9 cellular contexts compared by ENCODE assay signal in the genomic region with DNA sequence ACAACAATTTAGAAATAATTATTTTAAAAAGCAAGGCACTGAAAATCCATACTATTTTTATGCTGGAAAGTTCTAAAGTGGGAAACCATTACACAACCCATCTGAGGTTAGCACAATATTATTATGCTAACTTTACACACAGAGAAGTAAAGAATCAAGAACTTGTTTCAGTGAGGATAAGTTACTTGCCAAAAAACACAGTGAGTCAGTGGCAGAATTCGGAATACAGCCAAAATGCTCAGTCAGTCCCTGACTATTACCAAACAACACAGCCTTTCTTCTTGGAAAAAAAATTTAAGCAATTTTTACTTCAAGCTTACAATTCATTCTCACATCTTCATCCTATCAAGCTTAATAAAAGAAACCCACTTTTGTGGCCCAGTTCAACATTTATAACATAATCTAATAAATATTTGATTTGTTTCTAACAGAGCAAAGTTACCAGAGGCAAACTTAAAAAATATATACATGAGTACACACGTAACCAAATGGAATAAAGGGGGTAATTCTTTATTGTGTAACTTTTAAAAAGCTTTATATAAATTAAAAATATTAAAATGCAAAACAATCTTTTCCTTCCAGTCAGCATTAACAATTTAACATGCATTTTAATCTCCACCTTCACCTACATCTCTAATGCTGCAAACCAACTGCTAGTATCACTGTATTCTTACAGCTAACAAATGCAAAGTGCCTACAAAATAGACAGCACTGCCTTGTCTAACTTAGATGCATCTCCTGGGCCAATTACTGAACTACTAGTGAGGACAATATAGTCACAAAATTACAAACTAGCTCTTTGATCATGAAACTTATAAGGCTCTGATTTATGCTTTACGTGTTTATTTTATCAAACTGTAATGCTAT. TPM values are rescaled to one million over a fixed set of nuclear protein-coding genes. Genes with fewer than 3 reads are reported as not detected.
A peak's percentile ranks its signal among the peaks of the same experiment; 100 is the strongest.
DNase-seq lines count a peak whose midpoint lies in the region; ATAC-seq and TF ChIP-seq lines count a peak whose summit lies in the region.
"Had no signal": no experiment of that assay in that cellular context is flagged by ENCODE, and none has a peak within 500 bp of the region (broad histone marks: within the 10 kb centered on the region; RNA-seq: fewer than 3 reads in every experiment).

No MANE protein-coding gene starts in this region.

- 59% methylated on average over 3 of the region's 3 CpGs for WGBS in SK-N-SH (ENCODE audit: low lambda C conversion rate)
- WGBS in psoas muscle, 3 donors: 68 to 75% (median 69%) methylated on average over 3 of the region's 3 CpGs

- H3K27me3 ChIP-seq in SK-N-SH (ENCODE audit: insufficient read depth): no peaks in the 10 kb centered on the region
- no peaks in the 10 kb centered on the region for H3K27me3 ChIP-seq in psoas muscle (ENCODE audit: insufficient read depth in 3 of 3, low read length in 2 of 3)

- H3K9me2 ChIP-seq in SK-N-SH: no peaks in the 10 kb centered on the region

- H3K4me2 ChIP-seq in SK-N-SH: no peak overlapping the region; the same call in 1 of the 2 replicates

- intact Hi-C loops in psoas muscle (cut with DNase I): loop anchor here in 1 of 2 donors (10.0 kb wide), 1 partner anchor 50 kb away; a partner anchor contains a TSS

- POLR2A ChIA-PET in SK-N-SH (lab: Yijun Ruan, JAX): no interaction called here

- H3K36me3 ChIP-seq in SK-N-SH (replicated peaks in 1 of 2; ENCODE audit: control insufficient read depth in 1 of 2, insufficient read depth in 2 of 2, low read length in 1 of 2): peaks cover 7 to 18% of the 10 kb centered on the region in 2 experiments
- no peaks in the 10 kb centered on the region for H3K36me3 ChIP-seq in psoas muscle (ENCODE audit: insufficient read depth in 1 of 2, low read depth in 1 of 2)

- H3K9me3 ChIP-seq in SK-N-SH (no peaks in the 10 kb centered on the region), psoas muscle (no peaks in the 10 kb centered on the region)

- no peak for TF ChIP-seq CTCF in SK-N-SH (IDR thresholded peaks at IDR 0.05)
- TF ChIP-seq CTCF in fibroblast of pulmonary artery (IDR thresholded peaks at IDR 0.05; ENCODE audit: low read length, missing control alignments): no peak
- TF ChIP-seq CTCF in psoas muscle (IDR thresholded peaks at IDR 0.05): no peak

- peak; percentile 83 for DNase-seq in ELR (ENCODE audit: low read depth)
- DNase-seq in SK-N-SH: no peak
- peak; percentile 98 for DNase-seq in fibroblast of pulmonary artery (ENCODE audit: low read depth)
- DNase-seq in psoas muscle: no peak
- DNase-seq in NCI-H774 (lab: John Stamatoyannopoulos, UW): no peak
- no peak for DNase-seq in SHP77 treated with DMSO at 0.1 percent for 48 hours (lab: John Stamatoyannopoulos, UW)
- no peak for DNase-seq in stimulated activated CD4-positive, alpha-beta T cell treated with anti-CD3 and anti-CD28 coated beads, Interleukin-1b, Interleukin-23, amount 100 ng/mL, for 48 hours
- DNase-seq: activated T-cell treated with anti-CD3 and anti-CD28 coated beads, Interleukin-2, amount 50 U/mL, for 48 hours had no signal

- TF ChIP-seq EP300 in SK-N-SH (IDR thresholded peaks at IDR 0.05; ENCODE audit: borderline replicate concordance in 1 of 2, low read depth in 1 of 2, low read length in 1 of 2): peak in 1 of 2 experiments; percentile 18; a peak in 1 of 4 replicates

- no peaks in the 10 kb centered on the region for H4K20me1 ChIP-seq in SK-N-SH (ENCODE audit: insufficient read depth)

- peaks cover 16% of the 10 kb centered on the region for H3F3A ChIP-seq in SK-N-SH (replicated peaks; ENCODE audit: insufficient read depth)

- no peak overlapping the region for H3K9ac ChIP-seq in SK-N-SH

- no peak overlapping the region for H2AFZ ChIP-seq in SK-N-SH (ENCODE audit: low read depth)

- ATAC-seq in psoas muscle (peak; percentile 42 to 84 (median 75)), HG03571 (IDR thresholded peaks at IDR 0.05; ENCODE audit: unreplicated experiment) (no peak)

- CTCF ChIA-PET in SK-N-SH (lab: Yijun Ruan, JAX): interaction anchor here (1.3 kb wide), 1 partner anchor 67 kb away, joined by 3 read pairs; no protein-coding TSS in a partner anchor

- H3K4me3 ChIP-seq in SK-N-SH (ENCODE audit: low read depth in 2 of 2, low read length in 1 of 2) (no peak overlapping the region), fibroblast of pulmonary artery (replicated peaks; ENCODE audit: low read depth, low read length) (no peak overlapping the region), psoas muscle (no peak overlapping the region)

- H3K4me1 ChIP-seq in SK-N-SH (ENCODE audit: control insufficient read depth in 1 of 2, insufficient read depth in 2 of 2, low read depth in 1 of 2, low read length in 1 of 2) (peaks cover 0 to 5% of the 10 kb centered on the region in 2 experiments; a peak in 2 of 4 replicates), psoas muscle (no peaks in the 10 kb centered on the region)

- TF ChIP-seq RAD21 in SK-N-SH (IDR thresholded peaks at IDR 0.05; ENCODE audit: low read length): no peak

- H3K27ac ChIP-seq in SK-N-SH (ENCODE audit: low read depth in 2 of 2, low read length in 1 of 2): peak overlapping the region in 1 of 2 experiments; percentile 63; a peak in 3 of 4 replicates
- no peak overlapping the region for H3K27ac ChIP-seq in psoas muscle

- H3K79me2 ChIP-seq in SK-N-SH (ENCODE audit: insufficient read depth): no peaks in the 10 kb centered on the region; the same call in 1 of the 2 replicates

TF ChIP-seq in SK-N-SH, 30 proteins besides CTCF, POLR2A, EP300 and RAD21:
- TF ChIP-seq, protein P1, sequence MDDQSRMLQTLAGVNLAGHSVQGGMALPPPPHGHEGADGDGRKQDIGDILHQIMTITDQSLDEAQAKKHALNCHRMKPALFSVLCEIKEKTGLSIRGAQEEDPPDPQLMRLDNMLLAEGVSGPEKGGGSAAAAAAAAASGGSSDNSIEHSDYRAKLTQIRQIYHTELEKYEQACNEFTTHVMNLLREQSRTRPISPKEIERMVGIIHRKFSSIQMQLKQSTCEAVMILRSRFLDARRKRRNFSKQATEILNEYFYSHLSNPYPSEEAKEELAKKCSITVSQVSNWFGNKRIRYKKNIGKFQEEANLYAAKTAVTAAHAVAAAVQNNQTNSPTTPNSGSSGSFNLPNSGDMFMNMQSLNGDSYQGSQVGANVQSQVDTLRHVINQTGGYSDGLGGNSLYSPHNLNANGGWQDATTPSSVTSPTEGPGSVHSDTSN (IDR thresholded peaks at IDR 0.05): no peak
- TF ChIP-seq TEAD4 (IDR thresholded peaks at IDR 0.05; ENCODE audit: borderline replicate concordance, insufficient read depth) (no peak), SMC3 (IDR thresholded peaks at IDR 0.05; ENCODE audit: low read depth, low read length) (no peak), TCF12 (IDR thresholded peaks at IDR 0.05) (peak; percentile 13; the same call in 1 of the 2 replicates), POLR2AphosphoS5 (IDR thresholded peaks at IDR 0.05; ENCODE audit: low read depth, low read length) (peak; percentile 34; the same call in 1 of the 2 replicates), EZH2phosphoT487 (IDR thresholded peaks at IDR 0.05; ENCODE audit: borderline replicate concordance, low read depth) (no peak), MEF2A (IDR thresholded peaks at IDR 0.05; ENCODE audit: borderline replicate concordance, low read depth) (no peak), FOSL2 (IDR thresholded peaks at IDR 0.05; ENCODE audit: borderline replicate concordance, low read depth) (peak; percentile 85; the same call in 1 of the 2 replicates), NFIC (IDR thresholded peaks at IDR 0.05; ENCODE audit: borderline replicate concordance) (peak; percentile 97), NRF1 (IDR thresholded peaks at IDR 0.05; ENCODE audit: low read depth, low read length) (no peak), JUND (IDR thresholded peaks at IDR 0.05) (peak; percentile 42)
- TF ChIP-seq, protein P2, sequence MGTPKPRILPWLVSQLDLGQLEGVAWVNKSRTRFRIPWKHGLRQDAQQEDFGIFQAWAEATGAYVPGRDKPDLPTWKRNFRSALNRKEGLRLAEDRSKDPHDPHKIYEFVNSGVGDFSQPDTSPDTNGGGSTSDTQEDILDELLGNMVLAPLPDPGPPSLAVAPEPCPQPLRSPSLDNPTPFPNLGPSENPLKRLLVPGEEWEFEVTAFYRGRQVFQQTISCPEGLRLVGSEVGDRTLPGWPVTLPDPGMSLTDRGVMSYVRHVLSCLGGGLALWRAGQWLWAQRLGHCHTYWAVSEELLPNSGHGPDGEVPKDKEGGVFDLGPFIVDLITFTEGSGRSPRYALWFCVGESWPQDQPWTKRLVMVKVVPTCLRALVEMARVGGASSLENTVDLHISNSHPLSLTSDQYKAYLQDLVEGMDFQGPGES (IDR thresholded peaks at IDR 0.05; ENCODE audit: low read depth, low read length): no peak
- TF ChIP-seq, protein P3, sequence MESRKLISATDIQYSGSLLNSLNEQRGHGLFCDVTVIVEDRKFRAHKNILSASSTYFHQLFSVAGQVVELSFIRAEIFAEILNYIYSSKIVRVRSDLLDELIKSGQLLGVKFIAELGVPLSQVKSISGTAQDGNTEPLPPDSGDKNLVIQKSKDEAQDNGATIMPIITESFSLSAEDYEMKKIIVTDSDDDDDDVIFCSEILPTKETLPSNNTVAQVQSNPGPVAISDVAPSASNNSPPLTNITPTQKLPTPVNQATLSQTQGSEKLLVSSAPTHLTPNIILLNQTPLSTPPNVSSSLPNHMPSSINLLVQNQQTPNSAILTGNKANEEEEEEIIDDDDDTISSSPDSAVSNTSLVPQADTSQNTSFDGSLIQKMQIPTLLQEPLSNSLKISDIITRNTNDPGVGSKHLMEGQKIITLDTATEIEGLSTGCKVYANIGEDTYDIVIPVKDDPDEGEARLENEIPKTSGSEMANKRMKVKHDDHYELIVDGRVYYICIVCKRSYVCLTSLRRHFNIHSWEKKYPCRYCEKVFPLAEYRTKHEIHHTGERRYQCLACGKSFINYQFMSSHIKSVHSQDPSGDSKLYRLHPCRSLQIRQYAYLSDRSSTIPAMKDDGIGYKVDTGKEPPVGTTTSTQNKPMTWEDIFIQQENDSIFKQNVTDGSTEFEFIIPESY (IDR thresholded peaks at IDR 0.05; ENCODE audit: borderline replicate concordance, low read depth): no peak
TF ChIP-seq in SK-N-SH: peak in this region for 5.

RNA-seq across cellular contexts. Expression of a gene that starts 55.2 kb away (rescaled TPM):
- polyA plus RNA-seq in SK-N-SH (2012; rRNA removed) (7.0 and 10.1 TPM in 2 replicates), psoas muscle (1 to 10 TPM; 4.7 to 8.9 (median 5.6) TPM)
- polyA plus RNA-seq in SK-N-SH (2012; cell fraction: cytosol; rRNA removed): 9.0 and 9.2 TPM in 2 replicates
- polyA plus RNA-seq in SK-N-SH (2012; cell fraction: nucleus; rRNA removed): 11.7 and 21.7 TPM in 2 replicates
- total RNA-seq in psoas muscle: 10 to 100 TPM; 12.3 to 21.4 (median 16.8) TPM

Comparison
In these comparisons a context has a peak if more than half of its experiments do, and no peak if none do; other contexts are left out.
1. DNase-seq: peak in ELR (single experiment) and fibroblast of pulmonary artery (single experiment); none in SK-N-SH (single experiment), psoas muscle (0 of 2), NCI-H774 (single experiment), SHP77 treated with DMSO at 0.1 percent for 48 hours (single experiment) and stimulated activated CD4-positive, alpha-beta T cell treated with anti-CD3 and anti-CD28 coated beads, Interleukin-1b, Interleukin-23, amount 100 ng/mL, for 48 hours (single experiment).